14 cellular contexts compared by ENCODE assay signal in the genomic region with DNA sequence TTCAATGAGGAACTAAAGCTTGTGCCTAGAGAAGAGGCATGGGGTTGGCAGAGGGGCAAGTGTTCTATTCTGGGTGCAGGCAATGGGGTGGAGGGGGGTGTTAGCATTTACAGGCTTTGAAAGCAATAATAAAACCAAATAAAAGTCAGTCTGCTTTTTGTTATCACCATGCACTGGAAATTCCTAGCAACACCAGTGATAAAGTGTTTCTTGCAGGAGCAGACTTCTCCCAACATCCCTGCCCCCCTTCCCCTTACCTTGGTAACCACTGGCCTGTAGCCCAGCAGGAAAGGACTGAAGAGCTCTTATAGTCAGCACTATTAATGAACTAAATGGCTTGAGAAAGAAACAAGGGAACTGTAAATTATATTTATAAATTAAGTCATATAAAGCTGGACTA.
DNase-seq lines count a peak whose midpoint lies in the region; ATAC-seq and TF ChIP-seq lines count a peak whose summit lies in the region.
"Had no signal": no experiment of that assay in that cellular context is flagged by ENCODE, and none has a peak within 500 bp of the region (broad histone marks: within the 10 kb centered on the region; RNA-seq: fewer than 3 reads in every experiment).

No MANE protein-coding gene starts in this region.

- CTCF ChIA-PET in OCI-LY7 (lab: Charles Lee; ENCODE audit: unreplicated experiment): interaction anchor here (0.7 to 1.2 kb wide), 4 partner anchors 36 to 144 kb away, joined by 3 to 4 read pairs (median 4); no protein-coding TSS in a partner anchor

- H3K36me3 Mint-ChIP-seq in activated T-helper 1 cell treated with anti-CD3 and anti-CD28 coated beads, Interleukin-12 subunit alpha, Interleukin-12 subunit beta, Interleukin-2, Interleukin-4 antibody, amounts not matched to agents 30 ng/mL and 10 ng/mL and 1 ng/mL, durations not matched to agents 14 hours and 24 hours and 36 hours (ENCODE audit: low read depth): no peaks in the 10 kb centered on the region
- H3K36me3 Mint-ChIP-seq in naive thymus-derived CD8-positive, alpha-beta T cell: no peaks in the 10 kb centered on the region

- no TSS peak for BruUV-seq in OCI-LY7 (replicated peaks; lab: Mats Ljungman, UMichigan)

- H3K27ac Mint-ChIP-seq in activated T-helper 1 cell treated with anti-CD3 and anti-CD28 coated beads, Interleukin-12 subunit alpha, Interleukin-12 subunit beta, Interleukin-2, Interleukin-4 antibody, amounts not matched to agents 30 ng/mL and 10 ng/mL and 1 ng/mL, durations not matched to agents 14 hours and 24 hours and 36 hours: no peak overlapping the region
- H3K27ac Mint-ChIP-seq in naive thymus-derived CD8-positive, alpha-beta T cell: peak overlapping the region in 2 of 10 donors; percentile 5 to 40
- H3K27ac Mint-ChIP-seq: CD4-positive, alpha-beta T cell had no signal

- H3K4me2 ChIP-seq in OCI-LY7 (ENCODE audit: low read length): peak overlapping the region; percentile 65

- ATAC-seq in GM18508 (IDR thresholded peaks at IDR 0.05; ENCODE audit: insufficient read depth, unreplicated experiment) (peak; percentile 9), HG02759 (IDR thresholded peaks at IDR 0.05; ENCODE audit: unreplicated experiment) (peak; percentile 2), omental fat pad (ENCODE audit: low FRiP score) (peak; percentile 42)
- no peak for ATAC-seq in naive thymus-derived CD8-positive, alpha-beta T cell

- no peaks in the 10 kb centered on the region for H3K27me3 Mint-ChIP-seq in activated T-helper 1 cell treated with anti-CD3 and anti-CD28 coated beads, Interleukin-12 subunit alpha, Interleukin-12 subunit beta, Interleukin-2, Interleukin-4 antibody, amounts not matched to agents 30 ng/mL and 10 ng/mL and 1 ng/mL, durations not matched to agents 14 hours and 24 hours and 36 hours (ENCODE audit: insufficient read depth)
- no peaks in the 10 kb centered on the region for H3K27me3 Mint-ChIP-seq in naive thymus-derived CD8-positive, alpha-beta T cell
- H3K27me3 Mint-ChIP-seq: CD4-positive, alpha-beta T cell had no signal

- H3K4me1 Mint-ChIP-seq in activated T-helper 1 cell treated with anti-CD3 and anti-CD28 coated beads, Interleukin-12 subunit alpha, Interleukin-12 subunit beta, Interleukin-2, Interleukin-4 antibody, amounts not matched to agents 30 ng/mL and 10 ng/mL and 1 ng/mL, durations not matched to agents 14 hours and 24 hours and 36 hours (ENCODE audit: low read depth): peaks cover 24% of the 10 kb centered on the region
- H3K4me1 Mint-ChIP-seq in naive thymus-derived CD8-positive, alpha-beta T cell: peaks cover 6 to 50% (median 21%) of the 10 kb centered on the region in 4 donors

- DNase-seq in OCI-LY7 (ENCODE audit: low spot score) (no peak), omental fat pad (ENCODE audit: low spot score) (no peak), tibial nerve (ENCODE audit: low spot score in 2 of 2) (no peak), NCI-H1436 (lab: John Stamatoyannopoulos, UW) (no peak)
- no peak for DNase-seq in activated T-helper 1 cell treated with anti-CD3 and anti-CD28 coated beads, Interleukin-12 subunit alpha, Interleukin-12 subunit beta, Interleukin-2, Interleukin-4 antibody, amounts not matched to agents 30 ng/mL and 10 ng/mL and 1 ng/mL, durations not matched to agents 14 hours and 24 hours and 36 hours (ENCODE audit: low spot score)
- no peak for DNase-seq in naive thymus-derived CD8-positive, alpha-beta T cell
- DNase-seq: activated CD4-positive, CD25-positive, alpha-beta regulatory T cell treated with anti-CD3 and anti-CD28 coated beads, Interleukin-2, amount 50 U/mL, for 72 hours; activated gamma-delta T cell; CD4-positive, alpha-beta T cell; dermis blood vessel endothelial cell; H7; retina had no signal

- intact Hi-C loops in OCI-LY7 (cut with micrococcal nuclease; ENCODE audit: unreplicated experiment): loop anchor here (5.0 kb wide), 1 partner anchor 144 kb away; no protein-coding TSS in a partner anchor
- intact Hi-C loops in activated T-helper 1 cell treated with anti-CD3 and anti-CD28 coated beads, Interleukin-12 subunit alpha, Interleukin-12 subunit beta, Interleukin-2, Interleukin-4 antibody, amounts not matched to agents 30 ng/mL and 10 ng/mL and 1 ng/mL, durations not matched to agents 14 hours and 24 hours and 36 hours (cut with micrococcal nuclease): loop anchor here (5.0 kb wide), 1 partner anchor 64 kb away; a partner anchor contains a TSS

- no peaks in the 10 kb centered on the region for H3K9me3 Mint-ChIP-seq in activated T-helper 1 cell treated with anti-CD3 and anti-CD28 coated beads, Interleukin-12 subunit alpha, Interleukin-12 subunit beta, Interleukin-2, Interleukin-4 antibody, amounts not matched to agents 30 ng/mL and 10 ng/mL and 1 ng/mL, durations not matched to agents 14 hours and 24 hours and 36 hours
- no peaks in the 10 kb centered on the region for H3K9me3 Mint-ChIP-seq in naive thymus-derived CD8-positive, alpha-beta T cell
- H3K9me3 Mint-ChIP-seq: CD4-positive, alpha-beta T cell had no signal

- no peak for TF ChIP-seq CTCF in OCI-LY7 (conservative IDR thresholded peaks at IDR 0.05; ENCODE audit: low read length)
- no peak for TF ChIP-seq CTCF in omental fat pad (IDR thresholded peaks at IDR 0.05)
- no peak for TF ChIP-seq CTCF in tibial nerve (IDR thresholded peaks at IDR 0.05)

- H3K9me3 ChIP-seq in OCI-LY7 (ENCODE audit: low read length) (no peaks in the 10 kb centered on the region), tibial nerve (no peaks in the 10 kb centered on the region)

- peak overlapping the region; percentile 55; the same call in 1 of the 2 replicates for H2AFZ ChIP-seq in OCI-LY7 (ENCODE audit: low read length)

- H3K4me1 ChIP-seq in OCI-LY7 (ENCODE audit: insufficient read depth, low read length, poor library complexity, severe bottlenecking) (peaks cover 24% of the 10 kb centered on the region), tibial nerve (peaks cover 0 to 15% (median 2%) of the 10 kb centered on the region in 4 donors)

- POLR2A ChIA-PET in OCI-LY7 (lab: Charles Lee): interaction anchor here (0.6 to 1.9 kb wide), 6 partner anchors 10 to 412 kb away, joined by 3 to 8 read pairs (median 4); a partner anchor contains a TSS
- POLR2A ChIA-PET in naive thymus-derived CD8-positive, alpha-beta T cell (lab: Charles Lee): interaction anchor here (1.0 kb wide), 1 partner anchor 9 kb away, joined by 3 read pairs; no protein-coding TSS in a partner anchor

- TF ChIP-seq POLR2A in tibial nerve (IDR thresholded peaks at IDR 0.05): no peak

- no peak for TF ChIP-seq EP300 in tibial nerve (IDR thresholded peaks at IDR 0.05)

- H3K9me2 ChIP-seq in OCI-LY7 (ENCODE audit: insufficient read depth, low read length): no peaks in the 10 kb centered on the region

- no peak overlapping the region for H3K4me3 Mint-ChIP-seq in activated T-helper 1 cell treated with anti-CD3 and anti-CD28 coated beads, Interleukin-12 subunit alpha, Interleukin-12 subunit beta, Interleukin-2, Interleukin-4 antibody, amounts not matched to agents 30 ng/mL and 10 ng/mL and 1 ng/mL, durations not matched to agents 14 hours and 24 hours and 36 hours
- H3K4me3 Mint-ChIP-seq in naive thymus-derived CD8-positive, alpha-beta T cell: no peak overlapping the region
- H3K4me3 Mint-ChIP-seq: CD4-positive, alpha-beta T cell had no signal

- H3K27ac ChIP-seq in OCI-LY7 (ENCODE audit: low read depth, low read length, poor library complexity, severe bottlenecking) (peak overlapping the region; percentile 5), tibial nerve (no peak overlapping the region)

- no peaks in the 10 kb centered on the region for H4K20me1 ChIP-seq in OCI-LY7 (ENCODE audit: insufficient read depth, low read length)

- no peaks in the 10 kb centered on the region for H3K79me2 ChIP-seq in OCI-LY7 (ENCODE audit: insufficient read depth, low read depth, low read length)

- H3K36me3 ChIP-seq in OCI-LY7 (ENCODE audit: insufficient read depth, low read length) (no peaks in the 10 kb centered on the region), tibial nerve (no peaks in the 10 kb centered on the region)

- H3K4me3 ChIP-seq in OCI-LY7 (ENCODE audit: low read depth, low read length, poor library complexity, severe bottlenecking): no peak overlapping the region
- no peak overlapping the region for H3K4me3 ChIP-seq in tibial nerve

- no peaks in the 10 kb centered on the region for H3K27me3 ChIP-seq in tibial nerve

Comparison
In these comparisons a context has a peak if more than half of its experiments do, and no peak if none do; other contexts are left out.
1. ATAC-seq: peak in GM18508 (single experiment), HG02759 (single experiment) and omental fat pad (single experiment); none in naive thymus-derived CD8-positive, alpha-beta T cell (0 of 2).